Comparison of ENCODE assay signal across 22 cellular contexts in the genomic region with DNA sequence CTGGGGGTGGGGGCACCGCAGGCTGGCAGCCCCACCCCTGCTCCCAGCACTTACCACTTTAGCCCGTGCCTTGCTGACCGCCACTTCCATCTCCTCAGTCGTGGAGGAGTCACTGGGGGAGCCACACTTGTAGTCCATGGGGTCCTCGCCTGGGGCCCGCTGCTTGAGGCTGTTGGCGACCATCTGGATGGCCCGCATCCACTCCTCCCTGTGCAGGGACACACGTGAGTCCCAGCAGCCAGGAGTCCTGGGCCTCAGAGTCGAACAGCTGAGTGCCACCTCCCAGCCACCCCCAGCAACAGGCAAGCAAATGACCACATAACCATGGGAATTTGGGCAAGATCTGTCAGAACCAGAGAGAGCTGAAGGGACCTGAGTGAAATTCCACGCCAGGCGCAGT. TPM values are rescaled to one million over a fixed set of nuclear protein-coding genes. Genes with fewer than 3 reads are reported as not detected.
DNase-seq lines count a peak whose midpoint lies in the region; ATAC-seq and TF ChIP-seq lines count a peak whose summit lies in the region.
"Had no signal": no experiment of that assay in that cellular context is flagged by ENCODE, and none has a peak within 500 bp of the region (broad histone marks: within the 10 kb centered on the region; RNA-seq: fewer than 3 reads in every experiment).

No MANE protein-coding gene starts in this region.

- 88% methylated on average over 4 of the region's 12 CpGs for WGBS in esophagus muscularis mucosa
- 62 to 90% methylated on average over 7 to 12 of the region's 12 CpGs for WGBS in tibial nerve, 2 donors

- no peak overlapping the region for H3K4me3 Mint-ChIP-seq in glutamatergic neuron (ENCODE audit: unreplicated experiment)
- H3K4me3 Mint-ChIP-seq: activated naive CD8-positive, alpha-beta T cell treated with anti-CD3 and anti-CD28 coated beads, Interleukin-2, amount 10 ng/mL, durations not matched to agents 7 days and 5 days; activated T-helper 17 cell treated with anti-CD3 and anti-CD28 coated beads, Interleukin-2, amount 50 U/mL, for 72 hours; CD8-positive, alpha-beta T cell; dendritic cell treated with granulocyte-macrophage colony-stimulating factor and Interleukin-4, amounts not matched to agents 40 ng/mL and 50 ng/mL, for 4 days had no signal

- TF ChIP-seq CTCF in esophagus muscularis mucosa (IDR thresholded peaks at IDR 0.05) (no peak), parathyroid adenoma (IDR thresholded peaks at IDR 0.05) (no peak), tibial nerve (IDR thresholded peaks at IDR 0.05) (no peak), glutamatergic neuron (IDR thresholded peaks at IDR 0.05; ENCODE audit: partially characterized antibody, unreplicated experiment) (no peak)

- H2AFZ ChIP-seq in parathyroid adenoma, result no peak overlapping the region

- H3K9me3 Mint-ChIP-seq in glutamatergic neuron (ENCODE audit: unreplicated experiment), result peaks cover 5% of the 10 kb centered on the region
- H3K9me3 Mint-ChIP-seq: activated naive CD8-positive, alpha-beta T cell treated with anti-CD3 and anti-CD28 coated beads, Interleukin-2, amount 10 ng/mL, durations not matched to agents 7 days and 5 days; activated T-helper 17 cell treated with anti-CD3 and anti-CD28 coated beads, Interleukin-2, amount 50 U/mL, for 72 hours; CD8-positive, alpha-beta T cell; dendritic cell treated with granulocyte-macrophage colony-stimulating factor and Interleukin-4, amounts not matched to agents 40 ng/mL and 50 ng/mL, for 4 days had no signal

- peak overlapping the region; percentile 35 for H3K4me3 ChIP-seq in adipocyte (ENCODE audit: low read length)
- H3K4me3 ChIP-seq in esophagus muscularis mucosa, result no peak overlapping the region
- no peak overlapping the region for H3K4me3 ChIP-seq in parathyroid adenoma (ENCODE audit: low read depth, low read length)
- H3K4me3 ChIP-seq in tibial nerve, result no peak overlapping the region
- H3K4me3 ChIP-seq: MG63 had no signal

- H3K4me1 ChIP-seq in adipocyte (ENCODE audit: control insufficient read depth, insufficient read depth, low read length), result peaks cover 49% of the 10 kb centered on the region
- H3K4me1 ChIP-seq in esophagus muscularis mucosa, result peaks cover 33 to 48% (median 46%) of the 10 kb centered on the region in 4 donors
- H3K4me1 ChIP-seq in parathyroid adenoma, result peaks cover 16% of the 10 kb centered on the region
- H3K4me1 ChIP-seq in tibial nerve, result peaks cover 4 to 81% (median 27%) of the 10 kb centered on the region in 4 donors

- DNase-seq in adipocyte (ENCODE audit: low read depth) (no peak), esophagus muscularis mucosa (ENCODE audit: extremely low spot score) (no peak), tibial nerve (ENCODE audit: low spot score in 2 of 2) (no peak), glutamatergic neuron (no peak)
- DNase-seq: activated CD8-positive, alpha-beta memory T cell treated with anti-CD3 and anti-CD28 coated beads, Interleukin-2, amount 50 U/mL, for 4 hours; activated naive CD8-positive, alpha-beta T cell treated with anti-CD3 and anti-CD28 coated beads, Interleukin-2, amount 10 ng/mL, durations not matched to agents 7 days and 5 days; CD8-positive, alpha-beta T cell; DMS153; MG63; NCI-H1417 treated with DMSO at 0.1 percent for 48 hours; NK-92 treated with Interleukin-12 subunit alpha and Interleukin-12 subunit beta, amount 100 ng/mL, for 24 hours; SK-N-SH; stimulated activated CD4-positive, alpha-beta T cell treated with anti-CD3 and anti-CD28 coated beads, Interleukin-4, amount 100 ng/mL, for 1 hour; stimulated activated naive CD4-positive, alpha-beta T cell had no signal

- TF ChIP-seq EP300 in esophagus muscularis mucosa (IDR thresholded peaks at IDR 0.05) (no peak), tibial nerve (IDR thresholded peaks at IDR 0.05) (no peak)

- H3K4me2 ChIP-seq in parathyroid adenoma (ENCODE audit: low read length), result no peak overlapping the region
- H3K4me2 ChIP-seq: SK-N-SH had no signal

- peak overlapping the region in 3 of 4 donors; percentile 25 to 53 (median 41) for H3K27ac ChIP-seq in esophagus muscularis mucosa (replicated peaks in 1 of 4)
- H3K27ac ChIP-seq in parathyroid adenoma, result peak overlapping the region; percentile 27
- H3K27ac ChIP-seq in tibial nerve, result peak overlapping the region; percentile 51 to 86 (median 79)
- H3K27ac ChIP-seq: neutrophil had no signal

- H3K9me3 ChIP-seq in adipocyte (ENCODE audit: control insufficient read depth, low read length), result no peaks in the 10 kb centered on the region
- H3K9me3 ChIP-seq in esophagus muscularis mucosa, result no peaks in the 10 kb centered on the region
- H3K9me3 ChIP-seq in parathyroid adenoma (ENCODE audit: control insufficient read depth, low read length), result no peaks in the 10 kb centered on the region
- H3K9me3 ChIP-seq in tibial nerve, result no peaks in the 10 kb centered on the region
- H3K9me3 ChIP-seq: MG63, neutrophil, SK-N-SH had no signal

- no peak for TF ChIP-seq POLR2A in esophagus muscularis mucosa (IDR thresholded peaks at IDR 0.05; ENCODE audit: low read depth)
- no peak for TF ChIP-seq POLR2A in tibial nerve (IDR thresholded peaks at IDR 0.05)

- H3K27ac Mint-ChIP-seq in glutamatergic neuron (ENCODE audit: unreplicated experiment), result no peak overlapping the region
- H3K27ac Mint-ChIP-seq: activated naive CD8-positive, alpha-beta T cell treated with anti-CD3 and anti-CD28 coated beads, Interleukin-2, amount 10 ng/mL, durations not matched to agents 7 days and 5 days; CD8-positive, alpha-beta T cell; dendritic cell treated with granulocyte-macrophage colony-stimulating factor and Interleukin-4, amounts not matched to agents 40 ng/mL and 50 ng/mL, for 4 days had no signal

- H3K4me1 Mint-ChIP-seq in glutamatergic neuron (ENCODE audit: low read depth, unreplicated experiment), result peaks cover 3% of the 10 kb centered on the region
- H3K4me1 Mint-ChIP-seq: activated naive CD8-positive, alpha-beta T cell treated with anti-CD3 and anti-CD28 coated beads, Interleukin-2, amount 10 ng/mL, durations not matched to agents 7 days and 5 days; activated T-helper 17 cell treated with anti-CD3 and anti-CD28 coated beads, Interleukin-2, amount 50 U/mL, for 72 hours had no signal

- no peak for ATAC-seq in HG02973 (IDR thresholded peaks at IDR 0.05; ENCODE audit: unreplicated experiment)
- ATAC-seq in GM18520 (IDR thresholded peaks at IDR 0.05; ENCODE audit: unreplicated experiment), result no peak
- ATAC-seq: activated T-helper 17 cell treated with anti-CD3 and anti-CD28 coated beads, Interleukin-2, amount 50 U/mL, for 72 hours; CD8-positive, alpha-beta T cell had no signal

- peaks cover 6% of the 10 kb centered on the region for H3K27me3 Mint-ChIP-seq in glutamatergic neuron (ENCODE audit: unreplicated experiment)
- H3K27me3 Mint-ChIP-seq: activated naive CD8-positive, alpha-beta T cell treated with anti-CD3 and anti-CD28 coated beads, Interleukin-2, amount 10 ng/mL, durations not matched to agents 7 days and 5 days; activated T-helper 17 cell treated with anti-CD3 and anti-CD28 coated beads, Interleukin-2, amount 50 U/mL, for 72 hours; dendritic cell treated with granulocyte-macrophage colony-stimulating factor and Interleukin-4, amounts not matched to agents 40 ng/mL and 50 ng/mL, for 4 days had no signal

- intact Hi-C loops in esophagus muscularis mucosa (cut with DNase I), result no loop called here

- H3K9ac ChIP-seq in adipocyte (ENCODE audit: low read length) (peak overlapping the region; percentile 53), parathyroid adenoma (no peak overlapping the region)
- H3K9ac ChIP-seq: SK-N-SH had no signal

- H3K36me3 ChIP-seq in adipocyte (ENCODE audit: control insufficient read depth, insufficient read depth, low read length, severe bottlenecking) (peaks cover 41% of the 10 kb centered on the region), esophagus muscularis mucosa (peaks cover 42 to 56% (median 47%) of the 10 kb centered on the region in 4 donors), parathyroid adenoma (ENCODE audit: control insufficient read depth, insufficient read depth, low read length) (no peaks in the 10 kb centered on the region), tibial nerve (peaks cover 0 to 44% (median 16%) of the 10 kb centered on the region in 3 donors)

- H3K79me2 ChIP-seq in parathyroid adenoma, result peaks cover 54% of the 10 kb centered on the region

- H3K36me3 Mint-ChIP-seq in glutamatergic neuron (ENCODE audit: unreplicated experiment), result no peaks in the 10 kb centered on the region

- H3K27me3 ChIP-seq in adipocyte (replicated peaks; ENCODE audit: control insufficient read depth, insufficient read depth, low read length) (no peaks in the 10 kb centered on the region), esophagus muscularis mucosa (no peaks in the 10 kb centered on the region), parathyroid adenoma (ENCODE audit: control insufficient read depth, insufficient read depth, low read length) (no peaks in the 10 kb centered on the region), tibial nerve (no peaks in the 10 kb centered on the region)
- H3K27me3 ChIP-seq: MG63, neutrophil had no signal

RNA-seq across cellular contexts. Expression of a gene that starts 16.0 kb away (rescaled TPM):
- total RNA-seq in esophagus muscularis mucosa (under 1 TPM in 1 of 4 donors, not detected in 3; 0.97 TPM), tibial nerve (1 to 10 TPM in 1 of 4 donors, not detected in 3; 2.7 TPM), glutamatergic neuron (ENCODE audit: unreplicated experiment) (2.3 TPM)
- total RNA-seq: G401 had no signal

RNA-seq across cellular contexts. Expression of a gene that starts 24.3 kb away (rescaled TPM):
- total RNA-seq in esophagus muscularis mucosa (not detected), tibial nerve (under 1 TPM in 1 of 4 donors, not detected in 3; 0.84 TPM), glutamatergic neuron (ENCODE audit: unreplicated experiment) (19.5 TPM)
- total RNA-seq: activated naive CD8-positive, alpha-beta T cell treated with anti-CD3 and anti-CD28 coated beads, Interleukin-2, amount 10 ng/mL, durations not matched to agents 7 days and 5 days; CD8-positive, alpha-beta T cell; G401; pulmonary artery endothelial cell had no signal

RNA-seq across cellular contexts. Expression of a gene that starts 42.7 kb away (rescaled TPM):
- total RNA-seq in esophagus muscularis mucosa (10 to 100 TPM; 53.3 to 82.1 (median 64.0) TPM), tibial nerve (100 to 1,000 TPM in 3 of 4 donors, 10 to 100 TPM in 1; 93.3 to 161 (median 121) TPM), glutamatergic neuron (ENCODE audit: unreplicated experiment) (197 TPM)

RNA-seq across cellular contexts. Expression of a gene that starts 51.3 kb away (rescaled TPM):
- total RNA-seq in esophagus muscularis mucosa (10 to 100 TPM; 10.1 to 25.9 (median 20.8) TPM), tibial nerve (10 to 100 TPM; 12.7 to 24.6 (median 13.9) TPM), glutamatergic neuron (ENCODE audit: unreplicated experiment) (66.9 TPM)

Comparison
In these comparisons a context has a peak if more than half of its experiments do, and no peak if none do; other contexts are left out.
1. H3K27ac ChIP-seq: peak in every context shown above with its lines; median percentile 79 in tibial nerve; 41 in esophagus muscularis mucosa; 27 in parathyroid adenoma.
2. RNA of a gene that starts 24.3 kb away (total RNA-seq): 19.5 TPM in glutamatergic neuron (single experiment); not detected in esophagus muscularis mucosa and 0.84 TPM in tibial nerve; every median in the first group is over 10 times any median in the second.